27 cellular contexts compared by ENCODE assay signal in genomic region chr3:42795621-42796181, GRCh38. TPM values are rescaled to one million over a fixed set of nuclear protein-coding genes. Genes with fewer than 3 reads are reported as not detected.
"Had no signal": no experiment of that assay in that cellular context is flagged by ENCODE, and none has a peak within 500 bp of the region (broad histone marks: within the 10 kb centered on the region; RNA-seq: fewer than 3 reads in every experiment).

No MANE protein-coding gene starts in this region.

- H3K27me3 ChIP-seq: brain microvascular endothelial cell, foreskin keratinocyte, neutrophil, ovary, tibial nerve had no signal

- H3K36me3 ChIP-seq: ovary, prostate gland had no signal

- H3K27me3 Mint-ChIP-seq: activated CD4-positive, alpha-beta memory T cell treated with anti-CD3 and anti-CD28 coated beads, Interleukin-2, amount 10 ng/mL, durations not matched to agents 7 days and 5 days; activated CD4-positive, alpha-beta T cell treated with anti-CD3 and anti-CD28 coated beads, Interleukin-2, amount 10 ng/mL, durations not matched to agents 7 days and 5 days; activated naive CD4-positive, alpha-beta T cell treated with anti-CD3 and anti-CD28 coated beads, Interleukin-2, amount 10 ng/mL, durations not matched to agents 7 days and 5 days; activated naive CD8-positive, alpha-beta T cell treated with anti-CD3 and anti-CD28 coated beads, Interleukin-2, amount 10 ng/mL, durations not matched to agents 7 days and 5 days; activated T-cell treated with anti-CD3 and anti-CD28 coated beads, Interleukin-2, amount 50 U/mL, for 24 hours; effector memory CD8-positive, alpha-beta T cell had no signal

- H3K27ac Mint-ChIP-seq: activated CD4-positive, alpha-beta memory T cell treated with anti-CD3 and anti-CD28 coated beads, Interleukin-2, amount 10 ng/mL, durations not matched to agents 7 days and 5 days; activated CD4-positive, alpha-beta T cell treated with anti-CD3 and anti-CD28 coated beads, Interleukin-2, amount 10 ng/mL, durations not matched to agents 7 days and 5 days; activated naive CD4-positive, alpha-beta T cell treated with anti-CD3 and anti-CD28 coated beads, Interleukin-2, amount 10 ng/mL, durations not matched to agents 7 days and 5 days; activated naive CD8-positive, alpha-beta T cell treated with anti-CD3 and anti-CD28 coated beads, Interleukin-2, amount 10 ng/mL, durations not matched to agents 7 days and 5 days; activated T-cell treated with anti-CD3 and anti-CD28 coated beads, Interleukin-2, amount 50 U/mL, for 24 hours; nephron progenitor cell had no signal

- H3K4me3 Mint-ChIP-seq: activated CD4-positive, alpha-beta memory T cell treated with anti-CD3 and anti-CD28 coated beads, Interleukin-2, amount 10 ng/mL, durations not matched to agents 7 days and 5 days; activated CD4-positive, alpha-beta T cell treated with anti-CD3 and anti-CD28 coated beads, Interleukin-2, amount 10 ng/mL, durations not matched to agents 7 days and 5 days; activated naive CD4-positive, alpha-beta T cell treated with anti-CD3 and anti-CD28 coated beads, Interleukin-2, amount 10 ng/mL, durations not matched to agents 7 days and 5 days; activated naive CD8-positive, alpha-beta T cell treated with anti-CD3 and anti-CD28 coated beads, Interleukin-2, amount 10 ng/mL, durations not matched to agents 7 days and 5 days; activated T-cell treated with anti-CD3 and anti-CD28 coated beads, Interleukin-2, amount 50 U/mL, for 24 hours; effector memory CD8-positive, alpha-beta T cell; nephron progenitor cell; WTC11 had no signal

- H3K4me1 ChIP-seq: foreskin keratinocyte, prostate gland had no signal

- DNase-seq: activated CD4-positive, alpha-beta memory T cell treated with anti-CD3 and anti-CD28 coated beads, Interleukin-2, amount 10 ng/mL, durations not matched to agents 7 days and 5 days; activated CD4-positive, alpha-beta T cell treated with anti-CD3 and anti-CD28 coated beads for 1 hour; activated CD4-positive, alpha-beta T cell treated with anti-CD3 and anti-CD28 coated beads, Interleukin-2, amount 10 ng/mL, durations not matched to agents 7 days and 5 days; activated CD8-positive, alpha-beta memory T cell treated with anti-CD3 and anti-CD28 coated beads, Interleukin-2, amount 50 U/mL, for 48 hours; activated gamma-delta T cell; activated naive CD4-positive, alpha-beta T cell treated with anti-CD3 and anti-CD28 coated beads, Interleukin-2, amount 10 ng/mL, durations not matched to agents 7 days and 5 days; activated naive CD8-positive, alpha-beta T cell treated with anti-CD3 and anti-CD28 coated beads, Interleukin-2, amount 10 ng/mL, durations not matched to agents 7 days and 5 days; activated T-cell treated with anti-CD3 and anti-CD28 coated beads, Interleukin-2, amount 50 U/mL, for 24 hours; amniotic stem cell; brain microvascular endothelial cell; caudate nucleus; cortex of kidney; effector memory CD8-positive, alpha-beta T cell; foreskin keratinocyte; left ventricle myocardium inferior; nephron progenitor cell; ovary; stimulated activated CD4-positive, alpha-beta T cell treated with anti-CD3 and anti-CD28 coated beads, Interleukin-1b, Interleukin-23, amount 100 ng/mL, for 48 hours; stimulated activated naive CD4-positive, alpha-beta T cell treated with Interleukin-2 at 50 U/mL for 16 hours; T-helper 2 cell had no signal

- H3K9me3 ChIP-seq: left ventricle myocardium inferior, neutrophil, ovary, prostate gland, tibial nerve had no signal

- H3K4me3 ChIP-seq: left ventricle myocardium inferior, lung, ovary, prostate gland, smooth muscle cell, tibial nerve had no signal

- ATAC-seq: effector memory CD8-positive, alpha-beta T cell; esophagus mucosa; foreskin keratinocyte had no signal

- H3K27ac ChIP-seq: brain microvascular endothelial cell, foreskin keratinocyte, left ventricle myocardium inferior, neutrophil, ovary, prostate gland, tibial nerve had no signal

RNA-seq across cellular contexts. Expression of gene CCDC13, which starts 22.6 kb away (rescaled TPM):
- total RNA-seq: esophagus mucosa, smooth muscle cell had no signal
- polyA plus RNA-seq: smooth muscle cell had no signal
